ENCODE assay signal across 33 cellular contexts in genomic region chr13:61760102-61760501, GRCh38.
"Had no signal": no experiment of that assay in that cellular context is flagged by ENCODE, and none has a peak within 500 bp of the region (broad histone marks: within the 10 kb centered on the region; RNA-seq: fewer than 3 reads in every experiment).

No MANE protein-coding gene starts in this region.

- H3K4me3 ChIP-seq: adrenal gland, ascending aorta, body of pancreas, breast epithelium, cardiac muscle cell had no signal

- H3K9me3 ChIP-seq: adrenal gland, body of pancreas had no signal

- FAIRE-seq: astrocyte, bronchial epithelial cell had no signal

- H3K36me3 ChIP-seq: adrenal gland, ascending aorta, brain microvascular endothelial cell, breast epithelium, cardiac muscle cell had no signal

- H3K4me1 ChIP-seq: adrenal gland, ascending aorta, body of pancreas, breast epithelium had no signal

- DNase-seq: activated effector memory CD4-positive, alpha-beta T cell treated with anti-CD3 and anti-CD28 coated beads, Interleukin-2, amount 50 U/mL, for 16 hours; activated effector memory CD4-positive, alpha-beta T cell treated with Interleukin-2 at 50 U/mL for 16 hours; activated gamma-delta T cell treated with Interleukin-2 at 50 U/mL for 16 hours; activated naive CD4-positive, alpha-beta T cell; activated naive CD4-positive, alpha-beta T cell treated with anti-CD3 and anti-CD28 coated beads for 36 hours; activated naive CD4-positive, alpha-beta T cell treated with anti-CD3 and anti-CD28 coated beads, Interleukin-2, amount 10 ng/mL, durations not matched to agents 7 days and 5 days; activated naive CD4-positive, alpha-beta T cell treated with anti-CD3 and anti-CD28 coated beads, Interleukin-2, amount 50 U/mL, for 16 hours; activated naive CD4-positive, alpha-beta T cell treated with Interleukin-2 at 50 U/mL for 16 hours; activated naive CD8-positive, alpha-beta T cell treated with anti-CD3 and anti-CD28 coated beads for 36 hours; activated naive CD8-positive, alpha-beta T cell treated with anti-CD3 and anti-CD28 coated beads, Interleukin-2, amount 10 ng/mL, durations not matched to agents 7 days and 5 days; activated naive CD8-positive, alpha-beta T cell treated with anti-CD3 and anti-CD28 coated beads, Interleukin-2, amount 50 U/mL, for 24 hours; activated T-cell treated with anti-CD3 and anti-CD28 coated beads, Interleukin-2, amount 50 U/mL, for 1 hour; activated T-cell treated with anti-CD3 and anti-CD28 coated beads, Interleukin-2, amount 50 U/mL, for 24 hours; activated T-cell treated with anti-CD3 and anti-CD28 coated beads, Interleukin-2, amount 50 U/mL, for 4 hours; activated T-cell treated with anti-CD3 and anti-CD28 coated beads, Interleukin-2, amount 50 U/mL, for 48 hours; activated T-cell treated with anti-CD3 and anti-CD28 coated beads, Interleukin-2, amount 50 U/mL, for 72 hours; adrenal gland; amniotic stem cell; amygdala; anterior cingulate cortex; aorta; body of pancreas; brain microvascular endothelial cell; caudate nucleus; central memory CD4-positive, alpha-beta T cell; cerebellar nuclear complex had no signal

- H3K27me3 ChIP-seq: adrenal gland, ascending aorta, body of pancreas, brain microvascular endothelial cell, breast epithelium, cardiac muscle cell had no signal

- ATAC-seq: activated naive CD4-positive, alpha-beta T cell treated with anti-CD3 and anti-CD28 coated beads, Interleukin-2, amount 50 U/mL, for 72 hours; activated naive CD8-positive, alpha-beta T cell treated with anti-CD3 and anti-CD28 coated beads, Interleukin-2, amount 50 U/mL, for 24 hours; activated T-cell treated with anti-CD3 and anti-CD28 coated beads, Interleukin-2, amount 50 U/mL, for 4 hours; activated T-cell treated with anti-CD3 and anti-CD28 coated beads, Interleukin-2, amount 50 U/mL, for 72 hours; activated T-helper 17 cell treated with anti-CD3 and anti-CD28 coated beads, Interleukin-2, amount 50 U/mL, for 72 hours; body of pancreas had no signal

- H3K27ac ChIP-seq: adrenal gland, ascending aorta, body of pancreas, brain microvascular endothelial cell, breast epithelium, cardiac muscle cell had no signal
